ENCODE assay signal across 8 cellular contexts in genomic region chr10:73543-74265, GRCh38. TPM values are rescaled to one million over a fixed set of nuclear protein-coding genes. Genes with fewer than 3 reads are reported as not detected.
A peak's percentile ranks its signal among the peaks of the same experiment; 100 is the strongest.
DNase-seq lines count a peak whose midpoint lies in the region; ATAC-seq, FAIRE-seq and TF ChIP-seq lines count a peak whose summit lies in the region.
"Not testable (repeated sequence)": the region's sequence is repeated elsewhere in the genome, so short reads cannot be mapped to it uniquely, and the experiment has no call there.

No MANE protein-coding gene starts in this region.

- H3K4me1 Mint-ChIP-seq in T-helper 17 cell; activated naive CD4-positive, alpha-beta T cell treated with anti-CD3 and anti-CD28 coated beads, Interleukin-2, amount 10 ng/mL, durations not matched to agents 7 days and 5 days: not testable (repeated sequence)

- intact Hi-C loops in esophagus muscularis mucosa (cut with DNase I); HepG2 (cut with micrococcal nuclease; ENCODE audit: unreplicated experiment); sciatic nerve (cut with DNase I); transverse colon (cut with DNase I; ENCODE audit: low total_unique reads): not testable (repeated sequence)

- in situ Hi-C loops in HepG2 (cut with HindIII; ENCODE audit: extremely low pct_ligation_motif_present, low pct_unique_long_range_greater_than_20kb); transverse colon (cut with MboI; ENCODE audit: low pct_ligation_motif_present in 1 of 4, low pct_unique_long_range_greater_than_20kb in 1 of 4, low sequenced_read_pairs in 3 of 4): not testable (repeated sequence)

- CTCF ChIA-PET in activated naive CD4-positive, alpha-beta T cell treated with anti-CD3 and anti-CD28 coated beads, Interleukin-2, amount 10 ng/mL, durations not matched to agents 7 days and 5 days (lab: Charles Lee): interaction anchor here (1.0 kb wide), 1 partner anchor 56 kb away, joined by 3 read pairs; no protein-coding TSS in a partner anchor
- CTCF ChIA-PET in HepG2 (lab: Yijun Ruan, JAX; ENCODE audit: low intra/inter-chr PET ratio, low total read pairs): not testable (repeated sequence)

- not testable (repeated sequence) for BruUV-seq in HepG2 (replicated peaks; lab: Mats Ljungman, UMichigan)

- TF ChIP-seq EP300 in esophagus muscularis mucosa (IDR thresholded peaks at IDR 0.05); HepG2 (IDR thresholded peaks at IDR 0.05; ENCODE audit: low read depth in 2 of 2, low read length in 2 of 2); HepG2 (CRISPR knock-in tag; IDR thresholded peaks at IDR 0.05; ENCODE audit: borderline replicate concordance); transverse colon (IDR thresholded peaks at IDR 0.05; ENCODE audit: low read depth): not testable (repeated sequence)

- TF ChIP-seq POLR2A in esophagus muscularis mucosa (IDR thresholded peaks at IDR 0.05; ENCODE audit: low read depth); HepG2 (IDR thresholded peaks at IDR 0.05; ENCODE audit: insufficient read depth in 1 of 2, low read depth in 2 of 2, low read length in 2 of 2); transverse colon (IDR thresholded peaks at IDR 0.05): not testable (repeated sequence)

- DNase-seq in DMS79 treated with DMSO at 0.1 percent for 48 hours (lab: John Stamatoyannopoulos, UW) (peak; percentile 2), MG63 (peak; percentile 39), T-helper 17 cell (peak in 1 of 3 donors; percentile 24), esophagus muscularis mucosa (ENCODE audit: extremely low spot score) (peak; percentile 87), sciatic nerve (ENCODE audit: low spot score) (peak; percentile 67), transverse colon (peak; percentile 39)
- peak; percentile 53 for DNase-seq in activated naive CD4-positive, alpha-beta T cell treated with anti-CD3 and anti-CD28 coated beads, Interleukin-2, amount 10 ng/mL, durations not matched to agents 7 days and 5 days
- DNase-seq in HepG2 (ENCODE audit: low spot score): not testable (repeated sequence)

- peaks cover 14% of the 10 kb centered on the region for H3K27me3 Mint-ChIP-seq in T-helper 17 cell
- peaks cover 70% of the 10 kb centered on the region for H3K27me3 Mint-ChIP-seq in activated naive CD4-positive, alpha-beta T cell treated with anti-CD3 and anti-CD28 coated beads, Interleukin-2, amount 10 ng/mL, durations not matched to agents 7 days and 5 days

- H3K4me2 ChIP-seq in HepG2 (ENCODE audit: low read depth, low read length): peak overlapping the region; percentile 61

- FAIRE-seq in HepG2 (lab: Jason Lieb, UNC): not testable (repeated sequence)

- H3K9me3 ChIP-seq in MG63; T-helper 17 cell (ENCODE audit: control insufficient read depth, low read length, poor library complexity, severe bottlenecking); esophagus muscularis mucosa; HepG2 (ENCODE audit: low read length); transverse colon: not testable (repeated sequence)

- not testable (repeated sequence) for H4K20me1 ChIP-seq in HepG2 (ENCODE audit: insufficient read depth, low read length)

- H3K36me3 ChIP-seq in MG63; esophagus muscularis mucosa; HepG2 (replicated peaks in 1 of 2; ENCODE audit: control insufficient read depth in 1 of 2, insufficient read depth in 2 of 2, low read length in 2 of 2); transverse colon: not testable (repeated sequence)

- H3K9ac ChIP-seq in HepG2 (ENCODE audit: insufficient read depth, low read depth, low read length): not testable (repeated sequence)

- H3K79me2 ChIP-seq in HepG2 (ENCODE audit: insufficient read depth, low read length): not testable (repeated sequence)

- H3K27me3 ChIP-seq in MG63; esophagus muscularis mucosa; HepG2 (ENCODE audit: control insufficient read depth in 1 of 2, insufficient read depth in 2 of 2, low read length in 2 of 2); transverse colon: not testable (repeated sequence)

- H3K27ac Mint-ChIP-seq in T-helper 17 cell: peak overlapping the region; percentile 16
- H3K27ac Mint-ChIP-seq in activated naive CD4-positive, alpha-beta T cell treated with anti-CD3 and anti-CD28 coated beads, Interleukin-2, amount 10 ng/mL, durations not matched to agents 7 days and 5 days: not testable (repeated sequence)

- TF ChIP-seq CTCF in esophagus muscularis mucosa (IDR thresholded peaks at IDR 0.05) (peak; percentile 56 to 66 (median 61)), HepG2 (CRISPR knock-in tag; IDR thresholded peaks at IDR 0.05) (peak; percentile 88), transverse colon (IDR thresholded peaks at IDR 0.05) (peak; percentile 42 to 71 (median 47))

- peaks cover 3 to 21% (median 9%) of the 10 kb centered on the region in 4 donors for H3K4me1 ChIP-seq in esophagus muscularis mucosa
- not testable (repeated sequence) for H3K4me1 ChIP-seq in HepG2 (ENCODE audit: insufficient read depth, low read length); transverse colon

- not testable (repeated sequence) for H2AFZ ChIP-seq in HepG2 (ENCODE audit: low read length)

- peak; percentile 72 for TF ChIP-seq RAD21 in HepG2 (CRISPR knock-in tag; IDR thresholded peaks at IDR 0.05)

- not testable (repeated sequence) for H3K9me3 Mint-ChIP-seq in activated naive CD4-positive, alpha-beta T cell treated with anti-CD3 and anti-CD28 coated beads, Interleukin-2, amount 10 ng/mL, durations not matched to agents 7 days and 5 days

- WGBS in esophagus muscularis mucosa: 37% methylated on average over 15 of the region's 65 CpGs
- WGBS in HepG2 (ENCODE audit: low lambda C conversion rate): 58% methylated on average over 32 of the region's 65 CpGs
- 12% methylated on average over 45 of the region's 65 CpGs; no CpG with 5 or more reads in 1 of the 2 donors for WGBS in transverse colon (ENCODE audit: low coverage in 1 of 2), 2 donors

- H3K4me3 Mint-ChIP-seq in T-helper 17 cell: peak overlapping the region; percentile 81
- peak overlapping the region; percentile 66 for H3K4me3 Mint-ChIP-seq in activated naive CD4-positive, alpha-beta T cell treated with anti-CD3 and anti-CD28 coated beads, Interleukin-2, amount 10 ng/mL, durations not matched to agents 7 days and 5 days

- POLR2A ChIA-PET in HepG2 (lab: Yijun Ruan, JAX): not testable (repeated sequence)

- not testable (repeated sequence) for H3K36me3 Mint-ChIP-seq in T-helper 17 cell (ENCODE audit: low read depth); activated naive CD4-positive, alpha-beta T cell treated with anti-CD3 and anti-CD28 coated beads, Interleukin-2, amount 10 ng/mL, durations not matched to agents 7 days and 5 days

- peak; percentile 33 for ATAC-seq in T-helper 17 cell
- ATAC-seq in HepG2: peak; percentile 75
- ATAC-seq in sciatic nerve: peak; percentile 62

- peak overlapping the region; percentile 51 for H3K4me3 ChIP-seq in MG63
- peak overlapping the region; percentile 50 to 72 (median 57) for H3K4me3 ChIP-seq in esophagus muscularis mucosa
- H3K4me3 ChIP-seq in HepG2 (replicated peaks in 1 of 3; ENCODE audit: insufficient read depth in 1 of 3, low read depth in 2 of 3, low read length in 3 of 3): peak overlapping the region; percentile 37 to 69 (median 54); a peak in 5 of 6 replicates
- peak overlapping the region; percentile 32 to 60 (median 38) for H3K4me3 ChIP-seq in transverse colon

- not testable (repeated sequence) for H3K27ac ChIP-seq in esophagus muscularis mucosa (replicated peaks in 1 of 4); HepG2 (ENCODE audit: extremely low read length, insufficient read depth, low read length); transverse colon

RNA-seq across cellular contexts. Expression of gene TUBB8, which starts 24.6 kb away (rescaled TPM):
- not detected in 2 replicates for total RNA-seq in MG63 (2014; rRNA removed; shearing (Covaris generic); ENCODE audit: low replicate concordance)
- not detected for total RNA-seq in T-helper 17 cell
- not detected for total RNA-seq in esophagus muscularis mucosa
- total RNA-seq in HepG2 (2016; rRNA removed; fragmentation: Illumina TruSeq; extraction: Trizol): 0.24 and 0.31 TPM in 2 replicates
- total RNA-seq in HepG2 (2016; cell fraction: cytosol; rRNA removed; fragmentation: Illumina TruSeq; extraction: Trizol; ENCODE audit: low read depth): not detected in 2 replicates
- total RNA-seq in HepG2 (2016; cell fraction: insoluble cytoplasmic fraction; rRNA removed; fragmentation: Illumina TruSeq; extraction: Trizol): not detected in 2 replicates
- 0.24 and 0.25 TPM in 2 replicates for total RNA-seq in HepG2 (2016; cell fraction: membrane; rRNA removed; fragmentation: Illumina TruSeq; extraction: Trizol)
- total RNA-seq in HepG2 (2016; cell fraction: nucleus; rRNA removed; fragmentation: Illumina TruSeq; extraction: Trizol): not detected in 2 replicates
- 0.26 and 0.50 TPM in 2 replicates for polyA plus RNA-seq in HepG2 (2011; rRNA removed)
- polyA plus RNA-seq in HepG2 (2011; cell fraction: cytosol; rRNA removed): 0.08 and 0.15 TPM in 2 replicates
- polyA plus RNA-seq in HepG2 (2011; cell fraction: nucleus; rRNA removed): 0.31 and 0.45 TPM in 2 replicates
- polyA plus RNA-seq in HepG2 (2012): 0.12 and 0.58 TPM in 2 replicates
- polyA plus RNA-seq in HepG2 (2016; cell fraction: cytosol; fragmentation: Illumina TruSeq; extraction: Trizol; ENCODE audit: low read depth): not detected in 2 replicates
- polyA plus RNA-seq in HepG2 (2016; cell fraction: insoluble cytoplasmic fraction; fragmentation: Illumina TruSeq; extraction: Trizol; ENCODE audit: low read depth): not detected in 2 replicates
- polyA plus RNA-seq in HepG2 (2016; cell fraction: membrane; fragmentation: Illumina TruSeq; extraction: Trizol; ENCODE audit: low read depth): 0.14 TPM in 1 of 2 replicates, not detected in the other
- polyA plus RNA-seq in HepG2 (2016; cell fraction: nucleus; fragmentation: Illumina TruSeq; extraction: Trizol; ENCODE audit: insufficient read depth, low read depth): 0.55 TPM in 1 of 2 replicates, not detected in the other
- polyA minus RNA-seq in HepG2 (2011; rRNA and poly(A)+ RNA removed; ENCODE audit: low replicate concordance): not detected in 2 replicates
- not detected in 2 replicates for polyA minus RNA-seq in HepG2 (2011; cell fraction: cytosol; rRNA and poly(A)+ RNA removed)
- polyA minus RNA-seq in HepG2 (2011; cell fraction: nucleus; rRNA and poly(A)+ RNA removed): not detected in 2 replicates
- not detected for total RNA-seq in sciatic nerve
- total RNA-seq in transverse colon: under 1 TPM in 1 of 4 donors, not detected in 3; 0.82 TPM
